In the genomic region with DNA sequence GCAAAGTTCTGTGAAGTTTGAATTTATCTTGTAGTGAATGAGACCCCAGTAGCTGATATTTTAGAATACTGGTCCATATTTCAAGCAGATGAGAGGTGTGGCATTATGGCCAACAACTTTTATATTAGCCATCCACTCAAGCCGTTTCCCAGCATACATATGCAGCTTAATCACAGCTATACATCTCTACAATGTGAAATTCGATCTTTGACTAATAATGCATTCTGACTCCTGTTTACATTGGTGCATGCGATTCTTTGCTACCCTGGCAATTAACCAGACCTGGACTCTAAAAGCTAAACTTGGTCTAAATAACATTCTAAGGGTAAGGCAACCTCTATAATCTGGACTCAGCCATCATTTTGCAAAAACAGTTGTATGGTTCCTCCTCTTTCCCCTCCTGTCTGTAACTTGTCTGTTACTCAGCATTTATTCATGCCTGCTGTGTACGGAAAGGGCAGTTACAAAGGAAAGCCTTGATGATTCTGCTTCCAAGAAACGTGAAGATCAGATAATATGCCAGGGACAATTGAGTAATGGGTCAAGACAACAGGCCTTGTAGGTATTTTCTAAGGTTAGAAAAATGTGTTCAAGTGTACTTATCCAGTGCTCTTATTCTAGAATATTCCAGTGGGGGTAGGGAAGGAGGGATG, we compare ENCODE assay signal across 25 cellular contexts. TPM values are rescaled to one million over a fixed set of nuclear protein-coding genes. Genes with fewer than 3 reads are reported as not detected.
DNase-seq lines count a peak whose midpoint lies in the region; ATAC-seq and TF ChIP-seq lines count a peak whose summit lies in the region.
"Had no signal": no experiment of that assay in that cellular context is flagged by ENCODE, and none has a peak within 500 bp of the region (broad histone marks: within the 10 kb centered on the region; RNA-seq: fewer than 3 reads in every experiment).

No MANE protein-coding gene starts in this region.

- no peak overlapping the region for H3K4me2 ChIP-seq in mammary epithelial cell (ENCODE audit: insufficient read depth, low read depth, low read length)

- BruUV-seq in mammary epithelial cell (replicated peaks; lab: Mats Ljungman, UMichigan), result no TSS peak

- dilution Hi-C loops in mammary epithelial cell (cut with HindIII; ENCODE audit: low sequenced_read_pairs), result no loop called here

- DNase-seq in mammary epithelial cell (peak; percentile 56), breast epithelium (ENCODE audit: low spot score in 2 of 2) (no peak), NCI-H69 (lab: John Stamatoyannopoulos, UW) (peak; percentile 41), fibroblast of mammary gland (ENCODE audit: low read depth) (peak; percentile 43), SIG-M5 treated with dmso at 0.1 percent for 504 hours (lab: John Stamatoyannopoulos, UW; ENCODE audit: unreplicated experiment) (no peak), ovary (no peak)
- DNase-seq: ACHN; activated CD4-positive, alpha-beta T cell treated with anti-CD3 and anti-CD28 coated beads for 36 hours; C1 segment of cervical spinal cord; cortex of kidney; foreskin melanocyte; hippocampal formation; lower lobe of right lung; NCI-H1048; NCI-H2029 treated with DMSO at 0.1 percent for 48 hours; NCI-H524 treated with DMSO at 0.1 percent for 48 hours; substantia nigra had no signal

- no peak overlapping the region for H2AFZ ChIP-seq in mammary epithelial cell (ENCODE audit: low read depth, low read length)

- ATAC-seq in GM18870 (IDR thresholded peaks at IDR 0.05; ENCODE audit: unreplicated experiment) (no peak), GM21515 (IDR thresholded peaks at IDR 0.05; ENCODE audit: unreplicated experiment) (no peak)
- ATAC-seq: activated CD4-positive, alpha-beta T cell treated with anti-CD3 and anti-CD28 coated beads for 36 hours; activated naive CD4-positive, alpha-beta T cell treated with anti-CD3 and anti-CD28 coated beads, Interleukin-2, amount 50 U/mL, for 72 hours; lower lobe of right lung; Right ventricle myocardium inferior had no signal

- no peak overlapping the region for H3K27ac ChIP-seq in mammary epithelial cell (ENCODE audit: insufficient read depth, low read depth, low read length)
- no peak overlapping the region for H3K27ac ChIP-seq in breast epithelium
- no peak overlapping the region for H3K27ac ChIP-seq in ovary
- H3K27ac ChIP-seq: lower lobe of right lung had no signal

- intact Hi-C loops in mammary epithelial cell (cut with micrococcal nuclease), result no loop called here
- intact Hi-C loops in breast epithelium (cut with DNase I; ENCODE audit: low total_unique reads), result no loop called here
- intact Hi-C loops in ovary (cut with DNase I), result loop anchor here in 1 of 4 donors (10.0 kb wide), 1 partner anchor 503 kb away; no protein-coding TSS in a partner anchor

- no peak overlapping the region for H3K9ac ChIP-seq in mammary epithelial cell (ENCODE audit: insufficient read depth, low read length)

- H3K9me3 ChIP-seq in mammary epithelial cell (replicated peaks; ENCODE audit: insufficient read depth, low read length) (no peaks in the 10 kb centered on the region), breast epithelium (no peaks in the 10 kb centered on the region), ovary (no peaks in the 10 kb centered on the region)
- H3K9me3 ChIP-seq: lower lobe of right lung had no signal

- TF ChIP-seq CTCF in mammary epithelial cell (conservative IDR thresholded peaks at IDR 0.05 in 1 of 2, IDR thresholded peaks at IDR 0.05 in 1 of 2; ENCODE audit: extremely low read depth in 1 of 2, insufficient read depth in 1 of 2, low read depth in 1 of 2, low read length in 2 of 2), result no peak
- TF ChIP-seq CTCF in breast epithelium (IDR thresholded peaks at IDR 0.05), result no peak
- TF ChIP-seq CTCF in fibroblast of mammary gland (conservative IDR thresholded peaks at IDR 0.05; ENCODE audit: control insufficient read depth, insufficient read depth, low read depth, low read length), result no peak
- no peak for TF ChIP-seq CTCF in ovary (IDR thresholded peaks at IDR 0.05)

- H3K4me3 ChIP-seq in mammary epithelial cell (replicated peaks in 1 of 3; ENCODE audit: insufficient read depth in 1 of 3, low read depth in 2 of 3, low read length in 3 of 3) (no peak overlapping the region), breast epithelium (no peak overlapping the region), fibroblast of mammary gland (ENCODE audit: control insufficient read depth, low read depth, low read length) (no peak overlapping the region), ovary (no peak overlapping the region)
- H3K4me3 ChIP-seq: lower lobe of right lung had no signal

- H3K36me3 ChIP-seq in mammary epithelial cell (ENCODE audit: insufficient read depth, low read length), result no peaks in the 10 kb centered on the region
- H3K36me3 ChIP-seq in breast epithelium, result no peaks in the 10 kb centered on the region
- no peaks in the 10 kb centered on the region for H3K36me3 ChIP-seq in ovary
- H3K36me3 ChIP-seq: lower lobe of right lung had no signal

- H3K27me3 ChIP-seq in mammary epithelial cell (ENCODE audit: insufficient read depth, low read length) (no peaks in the 10 kb centered on the region), breast epithelium (peaks cover 0 to 7% of the 10 kb centered on the region in 2 donors), ovary (no peaks in the 10 kb centered on the region)

- H3K4me1 ChIP-seq in mammary epithelial cell (ENCODE audit: insufficient read depth, low read length), result peaks cover 17% of the 10 kb centered on the region
- no peaks in the 10 kb centered on the region for H3K4me1 ChIP-seq in breast epithelium
- H3K4me1 ChIP-seq in ovary (ENCODE audit: insufficient read depth), result peaks cover 5% of the 10 kb centered on the region
- H3K4me1 ChIP-seq: lower lobe of right lung had no signal

- in situ Hi-C loops in mammary epithelial cell (cut with MboI; ENCODE audit: low sequenced_read_pairs in 2 of 2), result no loop called here

- H3K79me2 ChIP-seq in mammary epithelial cell (ENCODE audit: insufficient read depth, low read length), result no peaks in the 10 kb centered on the region

- TF ChIP-seq EP300 in ovary (IDR thresholded peaks at IDR 0.05), result no peak

- no peaks in the 10 kb centered on the region for H4K20me1 ChIP-seq in mammary epithelial cell (ENCODE audit: insufficient read depth, low read length)

- CTCF ChIA-PET in mammary epithelial cell (lab: Charles Lee; ENCODE audit: low non-redundant PET), result interaction anchor here (0.7 kb wide), 1 partner anchor 111 kb away, joined by 4 read pairs; no protein-coding TSS in a partner anchor

- 65% methylated on average over 5 of the region's 5 CpGs for WGBS in mammary epithelial cell (ENCODE audit: low coverage, missing lambda C conversion rate)
- WGBS in ovary, 3 donors, result 73 to 83% (median 80%) methylated on average over 5 of the region's 5 CpGs

- TF ChIP-seq POLR2A in breast epithelium (IDR thresholded peaks at IDR 0.05) (no peak), ovary (IDR thresholded peaks at IDR 0.05) (no peak)

RNA-seq across cellular contexts. Expression of gene PNLIPRP2, which starts 50.6 kb away (rescaled TPM):
- total RNA-seq in mammary epithelial cell (not detected), breast epithelium (not detected), ovary (1 to 10 TPM in 1 of 7 donors, under 1 TPM in 3, not detected in 3; 0.15 to 1.4 (median 0.23) TPM)
- polyA plus RNA-seq in mammary epithelial cell (not detected), ovary (under 1 TPM in 1 of 2 donors, not detected in 1; 0.37 TPM)
- not detected for polyA minus RNA-seq in mammary epithelial cell
- total RNA-seq: activated CD4-positive, alpha-beta T cell treated with anti-CD3 and anti-CD28 coated beads for 36 hours; activated naive CD4-positive, alpha-beta T cell treated with anti-CD3 and anti-CD28 coated beads, Interleukin-2, amount 50 U/mL, for 72 hours; activated T-helper 1 cell treated with anti-CD3 and anti-CD28 coated beads, Interleukin-12 subunit alpha, Interleukin-12 subunit beta, Interleukin-2, Interleukin-4 antibody, amounts not matched to agents 30 ng/mL and 10 ng/mL and 1 ng/mL, durations not matched to agents 14 hours and 24 hours and 36 hours; G401; HT1080; lower lobe of right lung; Right ventricle myocardium inferior had no signal
- polyA plus RNA-seq: keratinocyte had no signal

Comparison
In these comparisons a context has a peak if more than half of its experiments do, and no peak if none do; other contexts are left out.
1. DNase-seq: peak in mammary epithelial cell (single experiment), NCI-H69 (single experiment) and fibroblast of mammary gland (single experiment); none in breast epithelium (0 of 2), SIG-M5 treated with dmso at 0.1 percent for 504 hours (single experiment) and ovary (0 of 5).